ENCODE assay signal across 18 cellular contexts in genomic region chr1:156864796-156865195, GRCh38. TPM values are rescaled to one million over a fixed set of nuclear protein-coding genes. Genes with fewer than 3 reads are reported as not detected.
A peak's percentile ranks its signal among the peaks of the same experiment; 100 is the strongest.
DNase-seq lines count a peak whose midpoint lies in the region; ATAC-seq, FAIRE-seq and TF ChIP-seq lines count a peak whose summit lies in the region.
"Had no signal": no experiment of that assay in that cellular context is flagged by ENCODE, and none has a peak within 500 bp of the region (broad histone marks: within the 10 kb centered on the region; RNA-seq: fewer than 3 reads in every experiment).

No MANE protein-coding gene starts in this region.

- H3K4me1 ChIP-seq in A549 (peaks cover 4% of the 10 kb centered on the region; the same call in 1 of the 3 replicates), gastroesophageal sphincter (peaks cover 0 to 18% (median 13%) of the 10 kb centered on the region in 3 donors)

- peaks cover under 1% of the 10 kb centered on the region for H3K27me3 Mint-ChIP-seq in activated T-helper 2 cell treated with anti-CD3 and anti-CD28 coated beads, Interferon-gamma antibody, Interleukin-2, Interleukin-4, amounts not matched to agents 10 μg/mL and 5 μg/mL and 100 μg/mL, durations not matched to agents 14 hours and 24 hours and 36 hours (ENCODE audit: low read depth)

- H3K27ac ChIP-seq in A549 (no peak overlapping the region), gastroesophageal sphincter (no peak overlapping the region)
- H3K27ac ChIP-seq: SJSA1 had no signal

- H3K9me3 ChIP-seq in A549 (no peaks in the 10 kb centered on the region), gastroesophageal sphincter (no peaks in the 10 kb centered on the region)
- H3K9me3 ChIP-seq: SJSA1 had no signal

- peaks cover 80% of the 10 kb centered on the region for H3K36me3 Mint-ChIP-seq in activated T-helper 2 cell treated with anti-CD3 and anti-CD28 coated beads, Interferon-gamma antibody, Interleukin-2, Interleukin-4, amounts not matched to agents 10 μg/mL and 5 μg/mL and 100 μg/mL, durations not matched to agents 14 hours and 24 hours and 36 hours (ENCODE audit: low read depth)

- TF ChIP-seq RAD21 in A549 (conservative IDR thresholded peaks at IDR 0.05 in 1 of 2, IDR thresholded peaks at IDR 0.05 in 1 of 2), result 0 out of 5 replicates have a peak, but pooled peaks of 1 of the 2 experiments have one; percentile 11

- intact Hi-C loops in activated T-helper 2 cell treated with anti-CD3 and anti-CD28 coated beads, Interferon-gamma antibody, Interleukin-2, Interleukin-4, amounts not matched to agents 10 μg/mL and 5 μg/mL and 100 μg/mL, durations not matched to agents 14 hours and 24 hours and 36 hours (cut with micrococcal nuclease), result loop anchor here (5.0 kb wide), 1 partner anchor 268 kb away; no protein-coding TSS in a partner anchor

- peak overlapping the region; percentile 88 for H3K27ac Mint-ChIP-seq in activated T-helper 2 cell treated with anti-CD3 and anti-CD28 coated beads, Interferon-gamma antibody, Interleukin-2, Interleukin-4, amounts not matched to agents 10 μg/mL and 5 μg/mL and 100 μg/mL, durations not matched to agents 14 hours and 24 hours and 36 hours

- CTCF ChIA-PET in A549 (lab: Yijun Ruan, JAX), result interaction anchor here (0.9 to 20.9 kb wide), 9 partner anchors 22 to 238 kb away, joined by 3 to 480 read pairs (median 4); partner anchors contain the start of genes LRRC71 and PEAR1

- no peak overlapping the region for H3K4me3 ChIP-seq in A549
- no peak overlapping the region for H3K4me3 ChIP-seq in gastroesophageal sphincter
- H3K4me3 ChIP-seq: SJSA1 had no signal

- no peaks in the 10 kb centered on the region for H3K36me3 ChIP-seq in gastroesophageal sphincter
- H3K36me3 ChIP-seq: SJSA1 had no signal

- TF ChIP-seq CTCF in A549 (IDR thresholded peaks at IDR 0.05) (no peak), gastroesophageal sphincter (IDR thresholded peaks at IDR 0.05) (no peak)

- ATAC-seq in A549, result peak; percentile 7 to 37; a peak in 3 of 6 replicates
- no peak for ATAC-seq in gastroesophageal sphincter
- ATAC-seq in GM19452 (IDR thresholded peaks at IDR 0.05; ENCODE audit: unreplicated experiment), result no peak
- no peak for ATAC-seq in GM18498 (IDR thresholded peaks at IDR 0.05; ENCODE audit: unreplicated experiment)

- DNase-seq in NCI-H82 (lab: John Stamatoyannopoulos, UW) (peak; percentile 26), NCI-H82 treated with DMSO at 0.1 percent for 48 hours (lab: John Stamatoyannopoulos, UW; ENCODE audit: unreplicated experiment) (no peak), A549 (ENCODE audit: low read depth in 1 of 2, low spot score in 1 of 2) (peak in 1 of 2 experiments; percentile 39), NCI-H69 (lab: John Stamatoyannopoulos, UW) (peak; percentile 22)
- DNase-seq in activated T-helper 2 cell treated with anti-CD3 and anti-CD28 coated beads, Interferon-gamma antibody, Interleukin-2, Interleukin-4, amounts not matched to agents 10 μg/mL and 5 μg/mL and 100 μg/mL, durations not matched to agents 14 hours and 24 hours and 36 hours (ENCODE audit: low spot score), result no peak
- DNase-seq: COR-L47, HCEC 1CT, NCI-H1092, NCI-H1694, NCI-H345, RPMI8226 had no signal

- POLR2A ChIA-PET in A549 (lab: Yijun Ruan, JAX), result no interaction called here

- WGBS in A549 (ENCODE audit: missing lambda C conversion rate), result 67% methylated on average over 4 of the region's 4 CpGs
- no CpG with 5 or more reads among the region's 4 CpGs for WGBS in gastroesophageal sphincter (ENCODE audit: low coverage in 1 of 2), 2 donors

- TF ChIP-seq EP300 in A549 (IDR thresholded peaks at IDR 0.05) (no peak), gastroesophageal sphincter (IDR thresholded peaks at IDR 0.05) (no peak)

- no peaks in the 10 kb centered on the region for H3K9me3 Mint-ChIP-seq in activated T-helper 2 cell treated with anti-CD3 and anti-CD28 coated beads, Interferon-gamma antibody, Interleukin-2, Interleukin-4, amounts not matched to agents 10 μg/mL and 5 μg/mL and 100 μg/mL, durations not matched to agents 14 hours and 24 hours and 36 hours

- H3K4me2 ChIP-seq in A549, result no peak overlapping the region

- TF ChIP-seq POLR2A in A549 (IDR thresholded peaks at IDR 0.05; ENCODE audit: low read length), result no peak
- TF ChIP-seq POLR2A in gastroesophageal sphincter (IDR thresholded peaks at IDR 0.05), result no peak

- H3K4me3 Mint-ChIP-seq in activated T-helper 2 cell treated with anti-CD3 and anti-CD28 coated beads, Interferon-gamma antibody, Interleukin-2, Interleukin-4, amounts not matched to agents 10 μg/mL and 5 μg/mL and 100 μg/mL, durations not matched to agents 14 hours and 24 hours and 36 hours (ENCODE audit: low read depth), result peak overlapping the region; percentile 87
- H3K4me3 Mint-ChIP-seq: CD14-positive monocyte had no signal

- peaks cover 66% of the 10 kb centered on the region for H3K4me1 Mint-ChIP-seq in activated T-helper 2 cell treated with anti-CD3 and anti-CD28 coated beads, Interferon-gamma antibody, Interleukin-2, Interleukin-4, amounts not matched to agents 10 μg/mL and 5 μg/mL and 100 μg/mL, durations not matched to agents 14 hours and 24 hours and 36 hours (ENCODE audit: low read depth)

- FAIRE-seq in A549 (lab: Jason Lieb, UNC), result no peak
- FAIRE-seq: GM18507 had no signal

- H3K27me3 ChIP-seq in gastroesophageal sphincter, result peaks cover 80% of the 10 kb centered on the region

TF ChIP-seq in A549, 52 proteins besides CTCF, POLR2A, EP300 and RAD21 (continues in another document):
- no peak for TF ChIP-seq JUN (IDR thresholded peaks at IDR 0.05)

RNA-seq across cellular contexts. Expression of gene NTRK1, which starts 4.1 kb away (rescaled TPM):
- 0.05 and 0.07 TPM in 2 replicates for polyA plus RNA-seq in A549 (2011; rRNA removed)
- polyA plus RNA-seq in A549 (2012; cell fraction: cytosol; rRNA removed), result 0.13 and 0.16 TPM in 2 replicates
- 0.47 and 0.67 TPM in 2 replicates for polyA plus RNA-seq in A549 (2012; cell fraction: nucleus; rRNA removed)
- 0.08 to 0.18 TPM (median 0.10 TPM) in 3 replicates for polyA plus RNA-seq in A549 (2017; fragmentation: RNase III; extraction: RNeasy Plus Mini Kit Qiagen cat#74134 plus additional on column Dnase treatment)
- 0.34 TPM in 1 of 2 replicates, not detected in the other for polyA minus RNA-seq in A549 (2011; rRNA and poly(A)+ RNA removed)
- total RNA-seq in activated T-helper 2 cell treated with anti-CD3 and anti-CD28 coated beads, Interferon-gamma antibody, Interleukin-2, Interleukin-4, amounts not matched to agents 10 μg/mL and 5 μg/mL and 100 μg/mL, durations not matched to agents 14 hours and 24 hours and 36 hours, result 252 and 253 TPM in 2 replicates
- 1 to 10 TPM in 2 of 4 donors, under 1 TPM in 2; 0.23 to 4.4 (median 0.72) TPM for total RNA-seq in gastroesophageal sphincter
- total RNA-seq: SJSA1 had no signal
- polyA plus RNA-seq: CD14-positive monocyte had no signal

RNA-seq across cellular contexts. Expression of gene INSRR, which starts 5.9 kb away (rescaled TPM):
- polyA plus RNA-seq in A549 (2011; rRNA removed), result not detected in 2 replicates
- not detected in 2 replicates for polyA plus RNA-seq in A549 (2012; cell fraction: cytosol; rRNA removed)
- polyA plus RNA-seq in A549 (2012; cell fraction: nucleus; rRNA removed), result 0.01 TPM in 1 of 2 replicates, not detected in the other
- not detected in 3 replicates for polyA plus RNA-seq in A549 (2017; fragmentation: RNase III; extraction: RNeasy Plus Mini Kit Qiagen cat#74134 plus additional on column Dnase treatment)
- not detected in 2 replicates for polyA minus RNA-seq in A549 (2011; rRNA and poly(A)+ RNA removed)
- total RNA-seq in activated T-helper 2 cell treated with anti-CD3 and anti-CD28 coated beads, Interferon-gamma antibody, Interleukin-2, Interleukin-4, amounts not matched to agents 10 μg/mL and 5 μg/mL and 100 μg/mL, durations not matched to agents 14 hours and 24 hours and 36 hours, result 1.1 and 1.4 TPM in 2 replicates
- total RNA-seq in gastroesophageal sphincter, result under 1 TPM in 1 of 4 donors, not detected in 3; under 0.01 TPM
- total RNA-seq: A172, SJSA1 had no signal
- polyA plus RNA-seq: CD14-positive monocyte had no signal

RNA-seq across cellular contexts. Expression of gene PEAR1, which starts 28.7 kb away (rescaled TPM):
- polyA plus RNA-seq in A549 (2011; rRNA removed) (1.7 and 2.9 TPM in 2 replicates), A549 (2017; fragmentation: RNase III; extraction: RNeasy Plus Mini Kit Qiagen cat#74134 plus additional on column Dnase treatment) (5.0 to 7.5 TPM (median 6.3 TPM) in 3 replicates)
- polyA plus RNA-seq in A549 (2012; cell fraction: cytosol; rRNA removed), result 4.2 and 5.4 TPM in 2 replicates
- 27.8 and 33.5 TPM in 2 replicates for polyA plus RNA-seq in A549 (2012; cell fraction: nucleus; rRNA removed)
- polyA minus RNA-seq in A549 (2011; rRNA and poly(A)+ RNA removed), result 0.79 and 1.4 TPM in 2 replicates
- total RNA-seq in activated T-helper 2 cell treated with anti-CD3 and anti-CD28 coated beads, Interferon-gamma antibody, Interleukin-2, Interleukin-4, amounts not matched to agents 10 μg/mL and 5 μg/mL and 100 μg/mL, durations not matched to agents 14 hours and 24 hours and 36 hours, result 0.55 and 0.80 TPM in 2 replicates
- 10 to 100 TPM in 2 of 4 donors, 1 to 10 TPM in 2; 7.0 to 10.7 (median 9.1) TPM for total RNA-seq in gastroesophageal sphincter
- polyA plus RNA-seq: CD14-positive monocyte had no signal

RNA-seq across cellular contexts. Expression of gene SH2D2A, which starts 48.1 kb away (rescaled TPM):
- polyA plus RNA-seq in A549 (2011; rRNA removed), result 1.4 and 1.8 TPM in 2 replicates
- 1.9 and 2.8 TPM in 2 replicates for polyA plus RNA-seq in A549 (2012; cell fraction: cytosol; rRNA removed)
- 4.2 and 5.1 TPM in 2 replicates for polyA plus RNA-seq in A549 (2012; cell fraction: nucleus; rRNA removed)
- polyA plus RNA-seq in A549 (2017; fragmentation: RNase III; extraction: RNeasy Plus Mini Kit Qiagen cat#74134 plus additional on column Dnase treatment), result 1.6 to 1.8 TPM (median 1.8 TPM) in 3 replicates
- polyA minus RNA-seq in A549 (2011; rRNA and poly(A)+ RNA removed), result 0.92 and 1.2 TPM in 2 replicates
- 453 and 474 TPM in 2 replicates for total RNA-seq in activated T-helper 2 cell treated with anti-CD3 and anti-CD28 coated beads, Interferon-gamma antibody, Interleukin-2, Interleukin-4, amounts not matched to agents 10 μg/mL and 5 μg/mL and 100 μg/mL, durations not matched to agents 14 hours and 24 hours and 36 hours
- total RNA-seq in gastroesophageal sphincter, result under 1 TPM in 1 of 4 donors, not detected in 3; 0.94 TPM
- total RNA-seq: SJSA1 had no signal

RNA-seq across cellular contexts. Expression of gene LRRC71, which starts 55.6 kb away (rescaled TPM):
- polyA plus RNA-seq in A549 (2011; rRNA removed) (0.15 TPM in 1 of 2 replicates, not detected in the other), A549 (2017; fragmentation: RNase III; extraction: RNeasy Plus Mini Kit Qiagen cat#74134 plus additional on column Dnase treatment) (0.10 to 0.33 TPM (median 0.14 TPM) in 3 replicates)
- polyA plus RNA-seq in A549 (2012; cell fraction: cytosol; rRNA removed), result 0.10 and 0.20 TPM in 2 replicates
- 0.34 and 0.40 TPM in 2 replicates for polyA plus RNA-seq in A549 (2012; cell fraction: nucleus; rRNA removed)
- not detected in 2 replicates for polyA minus RNA-seq in A549 (2011; rRNA and poly(A)+ RNA removed)
- not detected in 2 replicates for total RNA-seq in activated T-helper 2 cell treated with anti-CD3 and anti-CD28 coated beads, Interferon-gamma antibody, Interleukin-2, Interleukin-4, amounts not matched to agents 10 μg/mL and 5 μg/mL and 100 μg/mL, durations not matched to agents 14 hours and 24 hours and 36 hours
- total RNA-seq in gastroesophageal sphincter, result under 1 TPM in 1 of 4 donors, not detected in 3; 0.40 TPM
- total RNA-seq: A172, SJSA1 had no signal
- polyA plus RNA-seq: CD14-positive monocyte had no signal

Comparison
In these comparisons a context has a peak if more than half of its experiments do, and no peak if none do; other contexts are left out.
1. DNase-seq: peak in NCI-H82 (single experiment) and NCI-H69 (single experiment); none in NCI-H82 treated with DMSO at 0.1 percent for 48 hours (single experiment) and activated T-helper 2 cell treated with anti-CD3 and anti-CD28 coated beads, Interferon-gamma antibody, Interleukin-2, Interleukin-4, amounts not matched to agents 10 μg/mL and 5 μg/mL and 100 μg/mL, durations not matched to agents 14 hours and 24 hours and 36 hours (single experiment).
2. ATAC-seq: peak in A549 (2 of 2); none in gastroesophageal sphincter (single experiment), GM19452 (single experiment) and GM18498 (single experiment).
3. RNA of gene NTRK1, which starts 4.1 kb away (total RNA-seq): 252 to 253 TPM in activated T-helper 2 cell treated with anti-CD3 and anti-CD28 coated beads, Interferon-gamma antibody, Interleukin-2, Interleukin-4, amounts not matched to agents 10 μg/mL and 5 μg/mL and 100 μg/mL, durations not matched to agents 14 hours and 24 hours and 36 hours; 0.23 to 4.4 TPM in gastroesophageal sphincter; every median in the first group is over 10 times any median in the second.